ENCODE assay signal across 8 cellular contexts in the genomic region with DNA sequence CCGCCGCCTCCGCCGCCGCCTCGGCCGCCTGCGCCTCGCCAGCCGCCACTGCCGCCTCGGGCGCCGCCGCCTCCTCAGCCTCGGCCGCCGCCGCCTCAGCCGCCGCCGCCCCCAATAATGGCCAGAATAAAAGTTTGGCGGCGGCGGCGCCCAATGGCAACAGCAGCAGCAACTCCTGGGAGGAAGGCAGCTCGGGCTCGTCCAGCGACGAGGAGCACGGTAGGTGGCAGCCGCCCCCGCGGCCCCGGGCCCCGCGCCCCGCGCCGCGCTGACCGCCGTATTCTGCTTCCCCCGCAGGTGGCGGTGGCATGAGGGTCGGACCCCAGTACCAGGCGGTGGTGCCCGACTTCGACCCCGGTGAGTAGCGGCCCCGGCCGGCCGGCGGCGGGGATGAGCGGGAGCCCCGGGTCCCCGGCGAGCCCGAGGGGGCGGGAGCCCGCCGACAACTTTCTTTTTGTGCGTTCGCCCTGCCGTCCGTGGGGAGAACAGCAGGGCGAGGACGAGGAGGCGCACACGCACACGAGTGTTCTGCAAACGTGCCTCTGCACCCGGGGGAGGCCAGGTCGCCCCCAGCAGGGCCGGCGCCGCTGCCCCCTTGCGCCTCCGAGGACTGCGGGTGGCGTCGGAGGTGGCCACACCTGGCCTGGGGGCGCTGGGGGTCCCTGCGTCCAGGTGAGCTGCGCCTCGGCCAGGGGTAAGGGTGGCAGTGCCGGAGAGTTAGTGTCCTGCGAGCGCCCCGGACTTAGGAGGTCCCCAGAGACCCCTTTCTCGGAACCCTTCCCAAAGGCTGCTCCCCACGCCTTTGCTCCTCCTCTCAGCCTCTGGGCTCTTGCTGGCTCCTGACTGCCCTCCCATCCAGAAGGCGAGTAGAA. TPM values are rescaled to one million over a fixed set of nuclear protein-coding genes. Genes with fewer than 3 reads are reported as not detected.
DNase-seq lines count a peak whose midpoint lies in the region; ATAC-seq, FAIRE-seq and TF ChIP-seq lines count a peak whose summit lies in the region.

No MANE protein-coding gene starts in this region.

- H3K9me3 Mint-ChIP-seq in activated naive CD8-positive, alpha-beta T cell (ENCODE audit: low read depth), result no peaks in the 10 kb centered on the region
- no peaks in the 10 kb centered on the region for H3K9me3 Mint-ChIP-seq in progenitor cell of endocrine pancreas (ENCODE audit: low read depth)

- H3K27me3 ChIP-seq in heart right ventricle, result no peaks in the 10 kb centered on the region

- peak; percentile 30 to 31 for DNase-seq in NOMO-1 (lab: John Stamatoyannopoulos, UW; ENCODE audit: unreplicated experiment in 2 of 2)
- DNase-seq in NOMO-1 treated with dmso at 0.1 percent for 144 hours (lab: John Stamatoyannopoulos, UW; ENCODE audit: unreplicated experiment), result no peak
- DNase-seq in heart right ventricle, result peak; percentile 56 to 61
- DNase-seq in progenitor cell of endocrine pancreas (ENCODE audit: low spot score, unreplicated experiment), result peak; percentile 52
- DNase-seq in urothelium cell line (ENCODE audit: low spot score), result peak; percentile 33

- H3K27me3 Mint-ChIP-seq in activated naive CD8-positive, alpha-beta T cell, result no peaks in the 10 kb centered on the region
- no peaks in the 10 kb centered on the region for H3K27me3 Mint-ChIP-seq in progenitor cell of endocrine pancreas

- intact Hi-C loops in heart right ventricle (cut with DNase I), result loop anchor here in 6 of 10 donors (1.0 to 10.0 kb wide), 6 partner anchors 66 to 462 kb away; a partner anchor contains a TSS

- no peak for FAIRE-seq in urothelium cell line (lab: Jason Lieb, UNC)

- peak in 8 of 9 donors; percentile 9 to 57 (median 50) for TF ChIP-seq CTCF in heart right ventricle (IDR thresholded peaks at IDR 0.05)
- TF ChIP-seq CTCF in progenitor cell of endocrine pancreas (IDR thresholded peaks at IDR 0.05; ENCODE audit: unreplicated experiment), result peak; percentile 57

- H3K4me3 Mint-ChIP-seq in activated naive CD8-positive, alpha-beta T cell, result peak overlapping the region; percentile 84
- peak overlapping the region; percentile 90 for H3K4me3 Mint-ChIP-seq in progenitor cell of endocrine pancreas (ENCODE audit: low read depth)

- WGBS in heart right ventricle, 2 donors, result 0% methylated on average over 66 to 95 of the region's 95 CpGs

- peaks cover 0 to 36% (median 29%) of the 10 kb centered on the region in 9 donors for H3K4me1 ChIP-seq in heart right ventricle

- ATAC-seq in HG03095 (IDR thresholded peaks at IDR 0.05; ENCODE audit: unreplicated experiment) (peak; percentile 7), heart right ventricle (peak in 2 of 8 donors; percentile 3 to 7)

- H3K9me3 ChIP-seq in heart right ventricle, result no peaks in the 10 kb centered on the region

- H3K36me3 Mint-ChIP-seq in activated naive CD8-positive, alpha-beta T cell, result no peaks in the 10 kb centered on the region
- peaks cover 2% of the 10 kb centered on the region for H3K36me3 Mint-ChIP-seq in progenitor cell of endocrine pancreas (ENCODE audit: insufficient read depth)

- H3K36me3 ChIP-seq in heart right ventricle, result peaks cover 0 to 9% (median 0%) of the 10 kb centered on the region in 9 donors

- peak overlapping the region; percentile 71 for H3K27ac Mint-ChIP-seq in activated naive CD8-positive, alpha-beta T cell
- peak overlapping the region; percentile 88 for H3K27ac Mint-ChIP-seq in progenitor cell of endocrine pancreas

- peak; percentile 31; the same call in 1 of the 2 replicates for TF ChIP-seq POLR2A in Raji (IDR thresholded peaks at IDR 0.05; ENCODE audit: insufficient read depth, low read depth, low read length)

- peak overlapping the region; percentile 69 to 98 (median 93) for H3K4me3 ChIP-seq in heart right ventricle

- peak overlapping the region; percentile 87 to 100 (median 98) for H3K27ac ChIP-seq in heart right ventricle

- peaks cover 23% of the 10 kb centered on the region for H3K4me1 Mint-ChIP-seq in activated naive CD8-positive, alpha-beta T cell (ENCODE audit: low read depth)
- H3K4me1 Mint-ChIP-seq in progenitor cell of endocrine pancreas (ENCODE audit: low read depth), result peaks cover 31% of the 10 kb centered on the region

RNA-seq across cellular contexts. Expression of a gene that starts 0.8 kb away (rescaled TPM):
- 10 to 100 TPM; 11.1 to 16.9 (median 13.2) TPM for total RNA-seq in heart right ventricle
- 1 to 10 TPM; 3.1 to 5.7 TPM for polyA plus RNA-seq in heart right ventricle
- 36.4 and 41.9 TPM in 2 replicates for total RNA-seq in progenitor cell of endocrine pancreas
